ENCODE assay signal across 11 cellular contexts in the genomic region with DNA sequence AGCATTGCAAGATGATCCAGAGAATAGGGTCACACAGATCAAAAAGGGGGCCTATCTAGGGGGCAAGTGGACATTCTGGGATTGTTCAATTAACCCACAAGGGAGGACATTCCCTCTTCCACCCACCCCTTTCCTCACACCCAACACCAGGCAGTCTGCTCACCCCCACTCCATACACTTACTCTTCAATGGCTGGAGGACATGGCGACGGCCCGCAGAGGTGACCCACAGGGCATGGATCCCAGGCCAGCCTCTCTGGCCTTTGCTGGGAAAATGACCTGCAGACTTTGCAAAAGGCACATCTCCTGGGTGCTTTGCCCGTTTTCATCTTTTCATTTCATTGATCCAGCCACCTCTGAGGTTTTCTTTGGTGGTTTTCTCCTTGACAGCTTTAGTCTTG. TPM values are rescaled to one million over a fixed set of nuclear protein-coding genes. Genes with fewer than 3 reads are reported as not detected.
"Had no signal": no experiment of that assay in that cellular context is flagged by ENCODE, and none has a peak within 500 bp of the region (broad histone marks: within the 10 kb centered on the region; RNA-seq: fewer than 3 reads in every experiment).

No MANE protein-coding gene starts in this region.

- H3K27ac Mint-ChIP-seq: HFFc6, IgD-negative memory B cell had no signal

- H3K4me1 ChIP-seq: HAP-1 had no signal

- ATAC-seq: HCT116, HepG2 had no signal

- H3K4me3 ChIP-seq: GM23248, HAP-1 had no signal

- H3K4me1 Mint-ChIP-seq: IgD-negative memory B cell had no signal

- DNase-seq: GM23248, GOT3, H7, HFFc6 had no signal

- H3K36me3 Mint-ChIP-seq: IgD-negative memory B cell had no signal

- H3K36me3 ChIP-seq: HAP-1 had no signal

- H2AFZ ChIP-seq: GM23248 had no signal

- H3K27ac ChIP-seq: GM23248, HL-60 had no signal

- H3K9me3 Mint-ChIP-seq: HFFc6, IgD-negative memory B cell had no signal

- H3K9me3 ChIP-seq: HAP-1 had no signal

- H3K4me3 Mint-ChIP-seq: HFFc6 had no signal

- FAIRE-seq: HepG2 had no signal

RNA-seq across cellular contexts. Expression of a gene that starts 1.7 kb away (rescaled TPM):
- total RNA-seq: GM23248, H4, HepG2, HFFc6, HT1080 had no signal
- polyA plus RNA-seq: GM23248, HepG2, IgD-negative memory B cell had no signal
